ENCODE assay signal across 8 cellular contexts in genomic region chr4:105146286-105147219, GRCh38. TPM values are rescaled to one million over a fixed set of nuclear protein-coding genes. Genes with fewer than 3 reads are reported as not detected.
A peak's percentile ranks its signal among the peaks of the same experiment; 100 is the strongest.
DNase-seq lines count a peak whose midpoint lies in the region; ATAC-seq and TF ChIP-seq lines count a peak whose summit lies in the region.

TSS of gene TET2 (plus strand) at chr4:105146876. CDS start at chr4:105233943, 87,067 bp downstream.

- peak; percentile 87 for ATAC-seq in GM18498 (IDR thresholded peaks at IDR 0.05; ENCODE audit: unreplicated experiment)
- ATAC-seq in HG02870 (IDR thresholded peaks at IDR 0.05; ENCODE audit: unreplicated experiment) = peak; percentile 81
- peak; percentile 88 for ATAC-seq in left ventricle myocardium superior
- peak; percentile 93 for ATAC-seq in upper lobe of right lung

- H3K27ac ChIP-seq in prostate gland = peak within 1 kb of the TSS; percentile 85 to 88
- H3K27ac ChIP-seq in upper lobe of right lung = peak within 1 kb of the TSS; percentile 92

- H3K4me3 ChIP-seq in prostate gland (peak within 1 kb of the TSS; percentile 76 to 82), upper lobe of right lung (peak within 1 kb of the TSS; percentile 77)

- H3K27me3 ChIP-seq in prostate gland (replicated peaks; ENCODE audit: insufficient read depth) (no peaks in the 10 kb centered on the region), upper lobe of right lung (no peaks in the 10 kb centered on the region)

- no peaks in the 10 kb centered on the region for H3K36me3 ChIP-seq in prostate gland
- H3K36me3 ChIP-seq in upper lobe of right lung = no peaks in the 10 kb centered on the region

- under 1% methylated on average over 70 of the region's 79 CpGs for WGBS in prostate gland

- H3K9me3 ChIP-seq in prostate gland (no peaks in the 10 kb centered on the region), upper lobe of right lung (no peaks in the 10 kb centered on the region)

- H3K4me1 ChIP-seq in prostate gland (replicated peaks) (no peaks in the 10 kb centered on the region), upper lobe of right lung (peaks cover 15% of the 10 kb centered on the region)

- TF ChIP-seq POLR2A in prostate gland (IDR thresholded peaks at IDR 0.05) = peak; percentile 88

- intact Hi-C loops in left ventricle myocardium superior (cut with micrococcal nuclease) (loop anchor here (10.0 kb wide), 1 partner anchor 108 kb away; no protein-coding TSS in a partner anchor), prostate gland (cut with DNase I) (loop anchor here (5.0 to 10.0 kb wide), 2 partner anchors 46 to 558 kb away; partner anchors contain the start of genes GSTCD and INTS12), upper lobe of right lung (cut with DNase I) (loop anchor here (10.0 kb wide), 1 partner anchor 328 kb away; the partner anchor contains the start of gene PPA2)

- TF ChIP-seq CTCF in prostate gland (IDR thresholded peaks at IDR 0.05) (no peak), upper lobe of right lung (IDR thresholded peaks at IDR 0.05) (no peak)

- DNase-seq in NCI-H1694 (lab: John Stamatoyannopoulos, UW) = peak; percentile 36
- DNase-seq in T-helper 2 cell = peak; percentile 49 to 95 (median 71)
- DNase-seq in amygdala (lab: John Stamatoyannopoulos, UW) = peak; percentile 26 to 94 (median 80)
- peak; percentile 90 for DNase-seq in left ventricle myocardium superior
- DNase-seq in prostate gland (ENCODE audit: low spot score) = peak; percentile 79
- DNase-seq in upper lobe of right lung = peak; percentile 92

RNA-seq across cellular contexts. Expression of gene TET2, which starts in this region (rescaled TPM):
- total RNA-seq in left ventricle myocardium superior = 15.4 TPM
- total RNA-seq in prostate gland = 10 to 100 TPM; 19.8 to 20.6 TPM
- 30.0 TPM for total RNA-seq in upper lobe of right lung

Comparison
In these comparisons a context has a peak if more than half of its experiments do, and no peak if none do; other contexts are left out.
1. Peak in every context shown above with its lines: DNase-seq, ATAC-seq, H3K4me3 ChIP-seq and H3K27ac ChIP-seq.
2. DNase-seq: peak in every context shown above with its lines; median percentile 92 in upper lobe of right lung; 90 in left ventricle myocardium superior; 80 in amygdala; 79 in prostate gland; 71 in T-helper 2 cell; 36 in NCI-H1694.